ENCODE assay signal across 19 cellular contexts in the genomic region with DNA sequence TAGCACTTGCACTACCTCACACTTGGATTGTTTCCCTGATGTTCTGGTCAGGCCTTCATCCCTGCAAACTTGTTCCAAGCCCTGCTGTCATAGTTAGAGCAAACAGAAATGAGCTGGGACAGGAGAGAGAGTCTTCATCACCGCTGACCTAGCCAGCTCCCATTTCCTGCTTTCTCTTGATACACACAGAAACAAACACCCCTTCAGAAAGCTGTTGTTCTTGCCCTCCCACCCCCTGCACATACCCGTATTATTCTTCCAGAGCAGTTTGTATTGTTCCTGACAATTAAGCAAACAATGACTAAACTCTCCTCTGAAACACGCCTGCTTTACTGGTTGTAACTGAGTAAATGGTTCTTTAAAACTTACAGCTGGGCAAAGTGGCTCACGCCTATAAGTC. TPM values are rescaled to one million over a fixed set of nuclear protein-coding genes. Genes with fewer than 3 reads are reported as not detected.
DNase-seq lines count a peak whose midpoint lies in the region; ATAC-seq, FAIRE-seq and TF ChIP-seq lines count a peak whose summit lies in the region.
"Had no signal": no experiment of that assay in that cellular context is flagged by ENCODE, and none has a peak within 500 bp of the region (broad histone marks: within the 10 kb centered on the region; RNA-seq: fewer than 3 reads in every experiment).

No MANE protein-coding gene starts in this region.

- 2% methylated on average over 4 of the region's 4 CpGs for WGBS in A549 (ENCODE audit: missing lambda C conversion rate)
- 32% methylated on average over 4 of the region's 4 CpGs for WGBS in hepatocyte (ENCODE audit: low lambda C conversion rate, missing lambda C conversion rate)

- H3K27ac ChIP-seq in A549 (peak overlapping the region in 1 of 2 experiments; percentile 34; a peak in 1 of 6 replicates), Panc1 (ENCODE audit: low read length) (no peak overlapping the region), hepatocyte (no peak overlapping the region), left ventricle myocardium inferior (replicated peaks) (no peak overlapping the region), gastrocnemius medialis (no peak overlapping the region)
- H3K27ac ChIP-seq: dorsolateral prefrontal cortex, SJSA1, skin epidermis, uterus had no signal

- H2AFZ ChIP-seq in hepatocyte = no peak overlapping the region

- H3K79me2 ChIP-seq in hepatocyte = no peaks in the 10 kb centered on the region

- H3K36me3 ChIP-seq in Panc1 (ENCODE audit: control insufficient read depth, insufficient read depth, low read length) (no peaks in the 10 kb centered on the region), hepatocyte (replicated peaks; ENCODE audit: insufficient read depth, low read depth) (no peaks in the 10 kb centered on the region), left ventricle myocardium inferior (no peaks in the 10 kb centered on the region), gastrocnemius medialis (no peaks in the 10 kb centered on the region)
- H3K36me3 ChIP-seq: SJSA1, uterus had no signal

- TF ChIP-seq RAD21 in A549 (conservative IDR thresholded peaks at IDR 0.05 in 1 of 2, IDR thresholded peaks at IDR 0.05 in 1 of 2) = no peak

- POLR2A ChIA-PET in A549 (lab: Yijun Ruan, JAX) = interaction anchor here (1.2 kb wide), 1 partner anchor 212 kb away, joined by 3 read pairs; no protein-coding TSS in a partner anchor
- POLR2A ChIA-PET in Panc1 (lab: Charles Lee) = no interaction called here

- H3K27me3 ChIP-seq in Panc1 (ENCODE audit: control insufficient read depth, insufficient read depth, low read length) (peaks cover 9% of the 10 kb centered on the region; the same call in 1 of the 2 replicates), hepatocyte (peaks cover 45% of the 10 kb centered on the region), left ventricle myocardium inferior (ENCODE audit: low read depth) (peaks cover 38% of the 10 kb centered on the region), gastrocnemius medialis (peaks cover 32 to 36% (median 34%) of the 10 kb centered on the region in 3 donors)

- TF ChIP-seq CTCF in A549 (IDR thresholded peaks at IDR 0.05) = no peak
- TF ChIP-seq CTCF in LNCaP clone FGC (IDR thresholded peaks at IDR 0.05; ENCODE audit: control insufficient read depth, extremely low read depth, insufficient read depth) = no peak
- no peak for TF ChIP-seq CTCF in Panc1 (IDR thresholded peaks at IDR 0.05)
- no peak for TF ChIP-seq CTCF in hepatocyte (IDR thresholded peaks at IDR 0.05; ENCODE audit: poor library complexity)
- TF ChIP-seq CTCF in left ventricle myocardium inferior (IDR thresholded peaks at IDR 0.05; ENCODE audit: borderline replicate concordance) = no peak
- no peak for TF ChIP-seq CTCF in gastrocnemius medialis (IDR thresholded peaks at IDR 0.05 in 4 of 5, conservative IDR thresholded peaks at IDR 0.05 in 1 of 5)

- H4K20me1 ChIP-seq in hepatocyte (ENCODE audit: insufficient read depth, poor library complexity, severe bottlenecking) = no peaks in the 10 kb centered on the region

- DNase-seq in A549 (ENCODE audit: low read depth in 1 of 2, low spot score in 1 of 2) (peak; percentile 49 to 57), LNCaP clone FGC (ENCODE audit: low read depth) (peak; percentile 40), Panc1 (ENCODE audit: low read depth, low spot score) (no peak), hepatocyte (ENCODE audit: low spot score) (peak; percentile 14), left ventricle myocardium inferior (no peak), amygdala (lab: John Stamatoyannopoulos, UW) (no peak), gastrocnemius medialis (no peak)
- DNase-seq: activated CD8-positive, alpha-beta T cell treated with anti-CD3 and anti-CD28 coated beads for 36 hours; activated gamma-delta T cell; dorsolateral prefrontal cortex; mesenchymal stem cell; NCI-H1105; occipital lobe; stimulated activated naive CD8-positive, alpha-beta T cell treated with anti-CD3 and anti-CD28 coated beads, Interleukin-15, Interleukin-2, amounts not matched to agents 100 U/mL and 50 U/mL, for 24 hours; uterus had no signal

- no peaks in the 10 kb centered on the region for H3K9me3 ChIP-seq in A549
- no peaks in the 10 kb centered on the region for H3K9me3 ChIP-seq in Panc1 (ENCODE audit: control insufficient read depth, insufficient read depth, low read depth, low read length)
- no peaks in the 10 kb centered on the region for H3K9me3 ChIP-seq in hepatocyte (ENCODE audit: low read depth)
- H3K9me3 ChIP-seq in left ventricle myocardium inferior (replicated peaks) = no peaks in the 10 kb centered on the region
- H3K9me3 ChIP-seq in gastrocnemius medialis = no peaks in the 10 kb centered on the region
- H3K9me3 ChIP-seq: SJSA1, uterus had no signal

- H3K4me3 ChIP-seq in A549 = no peak overlapping the region
- H3K4me3 ChIP-seq in LNCaP clone FGC (ENCODE audit: low read depth, low read length) = no peak overlapping the region
- no peak overlapping the region for H3K4me3 ChIP-seq in Panc1 (ENCODE audit: low read depth in 2 of 2, low read length in 2 of 2)
- no peak overlapping the region for H3K4me3 ChIP-seq in hepatocyte
- no peak overlapping the region for H3K4me3 ChIP-seq in left ventricle myocardium inferior
- H3K4me3 ChIP-seq in gastrocnemius medialis = no peak overlapping the region
- H3K4me3 ChIP-seq: dorsolateral prefrontal cortex, SJSA1, skin epidermis, uterus had no signal

- BruUV-seq in Panc1 (replicated peaks; lab: Mats Ljungman, UMichigan) = no TSS peak

- ATAC-seq in A549 (peak; percentile 32 to 64; a peak in 5 of 6 replicates), Panc1 (peak; percentile 46; the same call in 1 of the 2 replicates), gastrocnemius medialis (no peak), GM19452 (IDR thresholded peaks at IDR 0.05; ENCODE audit: unreplicated experiment) (no peak)
- ATAC-seq: activated CD8-positive, alpha-beta T cell treated with anti-CD3 and anti-CD28 coated beads for 36 hours; stimulated activated naive CD8-positive, alpha-beta T cell treated with anti-CD3 and anti-CD28 coated beads, Interleukin-15, Interleukin-2, amounts not matched to agents 100 U/mL and 50 U/mL, for 24 hours had no signal

- H3K4me2 ChIP-seq in A549 = peak overlapping the region; percentile 49
- H3K4me2 ChIP-seq in hepatocyte = no peak overlapping the region

- FAIRE-seq in A549 (lab: Jason Lieb, UNC) = no peak

- TF ChIP-seq POLR2A in A549 (IDR thresholded peaks at IDR 0.05; ENCODE audit: low read length) (no peak), gastrocnemius medialis (IDR thresholded peaks at IDR 0.05) (no peak)

- H3K4me1 ChIP-seq in A549 (peaks cover 30% of the 10 kb centered on the region), Panc1 (ENCODE audit: control insufficient read depth, insufficient read depth, low read length) (no peaks in the 10 kb centered on the region), hepatocyte (ENCODE audit: insufficient read depth) (peaks cover 10% of the 10 kb centered on the region), left ventricle myocardium inferior (peaks cover 18% of the 10 kb centered on the region), gastrocnemius medialis (peaks cover 7 to 23% of the 10 kb centered on the region in 2 donors)

- in situ Hi-C loops in Panc1 (cut with HindIII; ENCODE audit: low pct_unique_long_range_greater_than_20kb, low sequenced_read_pairs) (no loop called here), gastrocnemius medialis (cut with MboI; ENCODE audit: low sequenced_read_pairs in 4 of 4) (loop anchor here (10.0 to 25.0 kb wide), 5 partner anchors 226 to 538 kb away; a partner anchor contains a TSS)

- CTCF ChIA-PET in A549 (lab: Yijun Ruan, JAX) (interaction anchor here (0.7 to 2.7 kb wide), 6 partner anchors 10 to 578 kb away, joined by 3 to 11 read pairs (median 5); no protein-coding TSS in a partner anchor), Panc1 (lab: Charles Lee) (interaction anchor here (0.6 to 0.7 kb wide), 2 partner anchors 17 to 369 kb away, joined by 3 to 5 read pairs; no protein-coding TSS in a partner anchor)

- intact Hi-C loops in Panc1 (cut with micrococcal nuclease; ENCODE audit: unreplicated experiment) = loop anchor here (10.0 kb wide), 2 partner anchors 248 to 528 kb away; no protein-coding TSS in a partner anchor
- intact Hi-C loops in left ventricle myocardium inferior (cut with micrococcal nuclease) = loop anchor here (10.0 kb wide), 2 partner anchors 238 to 528 kb away; no protein-coding TSS in a partner anchor
- intact Hi-C loops in gastrocnemius medialis (cut with DNase I; ENCODE audit: low total_unique reads) = loop anchor here (10.0 kb wide), 2 partner anchors 238 to 368 kb away; a partner anchor contains a TSS

- no peaks in the 10 kb centered on the region for H3K9me2 ChIP-seq in hepatocyte (replicated peaks; ENCODE audit: insufficient read depth)

- no peak for TF ChIP-seq EP300 in A549 (IDR thresholded peaks at IDR 0.05)

TF ChIP-seq in A549, 52 proteins besides CTCF, POLR2A, EP300 and RAD21:
- TF ChIP-seq RNF2 (IDR thresholded peaks at IDR 0.05; ENCODE audit: borderline replicate concordance, low read depth) (no peak), HOXA7 (CRISPR knock-in tag; IDR thresholded peaks at IDR 0.05) (no peak), MAFK (IDR thresholded peaks at IDR 0.05; ENCODE audit: partially characterized antibody) (no peak), BHLHE40 (IDR thresholded peaks at IDR 0.05; ENCODE audit: low read depth, low read length) (no peak), HOXB13 (CRISPR knock-in tag; IDR thresholded peaks at IDR 0.05; ENCODE audit: low read depth) (no peak), TFCP2L1 (CRISPR knock-in tag; IDR thresholded peaks at IDR 0.05) (no peak)

RNA-seq across cellular contexts. Expression of a gene that starts 2.9 kb away (rescaled TPM):
- 0.03 TPM in 2 replicates for polyA plus RNA-seq in A549 (2011; rRNA removed)
- 0.03 TPM in 2 replicates for polyA plus RNA-seq in A549 (2012; cell fraction: cytosol; rRNA removed)
- 0.01 and 0.04 TPM in 2 replicates for polyA plus RNA-seq in A549 (2012; cell fraction: nucleus; rRNA removed)
- polyA plus RNA-seq in A549 (2017; fragmentation: RNase III; extraction: RNeasy Plus Mini Kit Qiagen cat#74134 plus additional on column Dnase treatment) = 0.01 to 0.04 TPM (median 0.03 TPM) in 3 replicates
- 0.08 TPM in 1 of 2 replicates, not detected in the other for polyA minus RNA-seq in A549 (2011; rRNA and poly(A)+ RNA removed)
- 0.03 TPM for total RNA-seq in Panc1 (2021; ENCODE audit: unreplicated experiment)
- polyA plus RNA-seq in Panc1 (2012; ENCODE audit: insufficient read length) = 0.04 TPM
- total RNA-seq in hepatocyte = 0.64 and 0.90 TPM in 2 replicates
- polyA plus RNA-seq in hepatocyte = 0.12 and 0.81 TPM in 2 replicates
- total RNA-seq in left ventricle myocardium inferior = not detected
- total RNA-seq in gastrocnemius medialis = not detected
- total RNA-seq: activated CD8-positive, alpha-beta T cell treated with anti-CD3 and anti-CD28 coated beads for 36 hours; fibroblast of villous mesenchyme; SJSA1 had no signal

Comparison
In these comparisons a context has a peak if more than half of its experiments do, and no peak if none do; other contexts are left out.
1. ATAC-seq: peak in A549 (2 of 2) and Panc1 (single experiment); none in gastrocnemius medialis (0 of 2) and GM19452 (single experiment).
2. DNase-seq: peak in A549 (2 of 2), LNCaP clone FGC (single experiment) and hepatocyte (single experiment); none in Panc1 (single experiment), left ventricle myocardium inferior (single experiment), amygdala (0 of 56) and gastrocnemius medialis (0 of 2).